In the genomic region with DNA sequence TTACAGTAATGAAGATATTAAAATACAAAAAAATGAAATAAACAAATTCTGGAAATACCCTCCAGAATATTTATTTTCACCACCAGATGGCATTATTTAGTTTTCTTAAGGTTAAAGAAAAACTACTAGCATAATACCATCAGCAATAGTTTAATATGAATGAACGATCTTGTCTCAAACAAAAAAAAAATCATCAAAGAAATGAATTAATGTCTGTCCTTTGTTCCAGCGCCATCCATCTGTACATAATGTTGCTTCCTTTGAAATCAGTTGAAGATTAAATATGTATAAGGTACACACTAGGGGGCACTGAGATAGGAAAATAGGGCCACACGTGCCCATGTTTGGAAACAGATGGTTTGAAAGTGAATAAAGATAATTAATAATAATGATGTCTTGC, we compare ENCODE assay signal across 8 cellular contexts.
DNase-seq lines count a peak whose midpoint lies in the region; ATAC-seq and FAIRE-seq lines count a peak whose summit lies in the region.

No MANE protein-coding gene starts in this region.

- no peak overlapping the region for H3K27ac ChIP-seq in substantia nigra (ENCODE audit: low read depth, low read length, poor library complexity, severe bottlenecking)

- DNase-seq in Caki2 (ENCODE audit: low read depth) (peak; percentile 14), KBM-7 (peak; percentile 48), SHP77 (lab: John Stamatoyannopoulos, UW) (peak; percentile 38 to 47), frontal cortex (ENCODE audit: low spot score in 2 of 2) (no peak), substantia nigra (lab: John Stamatoyannopoulos, UW) (no peak)
- no peak for DNase-seq in effector CD4-positive, alpha-beta T cell

- ATAC-seq in GM21423 (IDR thresholded peaks at IDR 0.05; ENCODE audit: unreplicated experiment) (no peak), GM21786 (IDR thresholded peaks at IDR 0.05; ENCODE audit: unreplicated experiment) (no peak)

- FAIRE-seq in frontal cortex (lab: Jason Lieb, UNC): peak; percentile 94

- in situ Hi-C loops in Caki2 (cut with HindIII; ENCODE audit: low pct_unique_long_range_greater_than_20kb, low sequenced_read_pairs) (no loop called here), KBM-7 (cut with MboI; ENCODE audit: low pct_unique_long_range_greater_than_20kb, low sequenced_read_pairs) (no loop called here)

Comparison
In these comparisons a context has a peak if more than half of its experiments do, and no peak if none do; other contexts are left out.
1. DNase-seq: peak in Caki2 (single experiment), KBM-7 (single experiment) and SHP77 (2 of 2); none in frontal cortex (0 of 2), substantia nigra (0 of 49) and effector CD4-positive, alpha-beta T cell (single experiment).